ENCODE assay signal across 12 cellular contexts in the genomic region with DNA sequence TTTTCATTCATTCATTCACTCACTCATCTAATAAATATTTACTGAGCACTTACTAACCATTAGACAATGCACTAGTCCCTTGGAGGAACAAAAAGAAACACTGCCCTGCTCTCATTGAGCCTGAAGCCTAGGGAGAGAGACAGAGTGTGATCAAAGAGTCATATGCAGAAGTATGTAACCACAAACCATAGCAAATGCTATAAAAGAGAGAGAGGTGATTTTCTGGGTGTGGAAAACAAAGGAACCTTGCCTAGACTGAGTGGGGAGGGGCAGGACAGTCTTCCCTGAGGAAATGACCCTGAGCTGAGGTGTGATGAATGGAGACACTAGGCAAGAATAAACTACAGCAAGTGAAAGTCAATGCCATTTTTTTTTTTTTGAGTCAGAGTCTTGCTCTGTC. TPM values are rescaled to one million over a fixed set of nuclear protein-coding genes. Genes with fewer than 3 reads are reported as not detected.
DNase-seq lines count a peak whose midpoint lies in the region; ATAC-seq, FAIRE-seq and TF ChIP-seq lines count a peak whose summit lies in the region.
"Had no signal": no experiment of that assay in that cellular context is flagged by ENCODE, and none has a peak within 500 bp of the region (broad histone marks: within the 10 kb centered on the region; RNA-seq: fewer than 3 reads in every experiment).

No MANE protein-coding gene starts in this region.

- no peak overlapping the region for H3K9ac ChIP-seq in kidney (ENCODE audit: low read length in 2 of 2)

- no peak for TF ChIP-seq CTCF in astrocyte of the spinal cord (IDR thresholded peaks at IDR 0.05; ENCODE audit: low read depth, low read length)
- no peak for TF ChIP-seq CTCF in kidney (IDR thresholded peaks at IDR 0.05; ENCODE audit: borderline replicate concordance, extremely low read depth, insufficient read depth)

- intact Hi-C loops in kidney (cut with DNase I), result no loop called here

- H3K4me1 ChIP-seq in kidney (ENCODE audit: control insufficient read depth in 1 of 2, insufficient read depth in 1 of 2, low read depth in 1 of 2, low read length in 2 of 2), result peaks cover 0 to 2% of the 10 kb centered on the region in 2 donors
- H3K4me1 ChIP-seq: heart left ventricle had no signal

- no peak for ATAC-seq in GM18520 (IDR thresholded peaks at IDR 0.05; ENCODE audit: unreplicated experiment)
- ATAC-seq in GM21515 (IDR thresholded peaks at IDR 0.05; ENCODE audit: unreplicated experiment), result no peak
- no peak for ATAC-seq in GM18909 (IDR thresholded peaks at IDR 0.05; ENCODE audit: poor library complexity, unreplicated experiment)
- ATAC-seq: heart left ventricle had no signal

- no peaks in the 10 kb centered on the region for H3K36me3 ChIP-seq in MG63
- H3K36me3 ChIP-seq in kidney (ENCODE audit: control insufficient read depth in 1 of 2, insufficient read depth in 2 of 2, low read length in 2 of 2), result no peaks in the 10 kb centered on the region
- H3K36me3 ChIP-seq: heart left ventricle, vagina had no signal

- H3K4me3 ChIP-seq in MG63 (no peak overlapping the region), astrocyte of the spinal cord (ENCODE audit: low read depth, low read length) (no peak overlapping the region), kidney (ENCODE audit: low read length in 2 of 2) (no peak overlapping the region)
- H3K4me3 ChIP-seq: heart left ventricle, SK-N-MC, vagina had no signal

- no peak for FAIRE-seq in kidney (lab: Jason Lieb, UNC)

- in situ Hi-C loops in astrocyte of the spinal cord (cut with HindIII; ENCODE audit: low sequenced_read_pairs), result no loop called here

- H3K9me3 ChIP-seq in MG63 (no peaks in the 10 kb centered on the region), kidney (ENCODE audit: control insufficient read depth in 1 of 2, low read length in 2 of 2) (no peaks in the 10 kb centered on the region)
- H3K9me3 ChIP-seq: heart left ventricle, vagina had no signal

- DNase-seq in EH (ENCODE audit: low read depth), result peak; percentile 94
- DNase-seq in MG63, result peak; percentile 84
- peak; percentile 97 for DNase-seq in astrocyte of the spinal cord (ENCODE audit: low read depth, low spot score)
- peak; percentile 87 for DNase-seq in myocyte (ENCODE audit: low read depth)
- no peak for DNase-seq in kidney
- DNase-seq: heart left ventricle, NCI-H1092 had no signal

- H3K27me3 ChIP-seq in MG63, result no peaks in the 10 kb centered on the region
- H3K27me3 ChIP-seq: heart left ventricle, vagina had no signal

- H3K27ac ChIP-seq in kidney (ENCODE audit: low read depth in 2 of 2, low read length in 2 of 2), result no peak overlapping the region
- H3K27ac ChIP-seq: heart left ventricle, SK-N-MC, vagina had no signal

RNA-seq across cellular contexts. Expression of gene ADRA1B, which starts 10.8 kb away (rescaled TPM):
- total RNA-seq in MG63 (2014; rRNA removed; shearing (Covaris generic); ENCODE audit: low replicate concordance), result 0.25 and 0.56 TPM in 2 replicates
- 9.0 and 9.2 TPM in 2 replicates for total RNA-seq in myocyte
- polyA plus RNA-seq in myocyte (2012), result 3.2 TPM
- 1.6 TPM for total RNA-seq in kidney
- polyA plus RNA-seq in kidney (ENCODE audit: insufficient read depth, low read depth, low replicate concordance), result 2.3 TPM
